ENCODE assay signal across 8 cellular contexts in genomic region chrX:49269768-49270248, GRCh38. TPM values are rescaled to one million over a fixed set of nuclear protein-coding genes. Genes with fewer than 3 reads are reported as not detected.
DNase-seq lines count a peak whose midpoint lies in the region; ATAC-seq, FAIRE-seq and TF ChIP-seq lines count a peak whose summit lies in the region.

TSS of gene PPP1R3F (plus strand) at chrX:49269793. CDS start at chrX:49269870, 77 bp downstream.

- ATAC-seq in GM18505 (IDR thresholded peaks at IDR 0.05; ENCODE audit: unreplicated experiment), result peak; percentile 30

- peak within 1 kb of the TSS; percentile 63 for H3K4me2 ChIP-seq in PC-9
- peak within 1 kb of the TSS; percentile 60 for H3K4me2 ChIP-seq in endothelial cell of umbilical vein (ENCODE audit: insufficient read depth, low read length)

- intact Hi-C loops in PC-9 (cut with micrococcal nuclease; ENCODE audit: unreplicated experiment) (loop anchor here (2.0 kb wide), 1 partner anchor 79 kb away; no protein-coding TSS in a partner anchor), endothelial cell of umbilical vein (cut with micrococcal nuclease) (loop anchor here (1.0 to 10.0 kb wide), 4 partner anchors 79 to 1613 kb away; partner anchors contain the start of genes GPKOW, PQBP1, TIMM17B and UXT)

- no peak for TF ChIP-seq CTCF in HEK293 (tag by site-specific recombination; IDR thresholded peaks at IDR 0.05)
- TF ChIP-seq CTCF in PC-9 (conservative IDR thresholded peaks at IDR 0.05), result no peak
- TF ChIP-seq CTCF in endothelial cell of umbilical vein (IDR thresholded peaks at IDR 0.05; ENCODE audit: extremely low read depth in 1 of 2, insufficient read depth in 1 of 2, low read depth in 1 of 2, low read length in 2 of 2), result no peak
- no peak for TF ChIP-seq CTCF in nephron progenitor cell (IDR thresholded peaks at IDR 0.05)

- no peaks in the 10 kb centered on the region for H3K27me3 Mint-ChIP-seq in nephron progenitor cell (ENCODE audit: low read depth, poor library complexity)

- H3K4me1 ChIP-seq in HEK293 (ENCODE audit: control insufficient read depth, insufficient read depth, low read length) (no peaks in the 10 kb centered on the region; the same call in 1 of the 2 replicates), PC-9 (replicated peaks; ENCODE audit: insufficient read depth) (peaks cover 6% of the 10 kb centered on the region; the same call in 1 of the 2 replicates), endothelial cell of umbilical vein (ENCODE audit: control insufficient read depth, extremely low read depth, insufficient read depth, low read length) (no peaks in the 10 kb centered on the region)

- peaks cover 9% of the 10 kb centered on the region for H3K36me3 Mint-ChIP-seq in nephron progenitor cell (ENCODE audit: low read depth)

- peak within 1 kb of the TSS; percentile 67 for H2AFZ ChIP-seq in PC-9
- H2AFZ ChIP-seq in endothelial cell of umbilical vein (ENCODE audit: low read depth, low read length), result peak within 1 kb of the TSS; percentile 70

- no TSS peak for BruUV-seq in PC-9 (replicated peaks; lab: Mats Ljungman, UMichigan)
- no TSS peak for BruUV-seq in endothelial cell of umbilical vein (replicated peaks; lab: Mats Ljungman, UMichigan)

- H3K9me3 Mint-ChIP-seq in nephron progenitor cell, result peaks cover 53% of the 10 kb centered on the region

- dilution Hi-C loops in endothelial cell of umbilical vein (cut with MboI; ENCODE audit: extremely low pct_ligation_motif_present, low sequenced_read_pairs), result no loop called here

- H3K27me3 ChIP-seq in PC-9 (ENCODE audit: insufficient read depth, low read depth) (no peaks in the 10 kb centered on the region), endothelial cell of umbilical vein (ENCODE audit: control insufficient read depth in 2 of 2, insufficient read depth in 2 of 2, low read length in 2 of 2) (no peaks in the 10 kb centered on the region)

- TF ChIP-seq POLR2A in GM18505 (IDR thresholded peaks at IDR 0.05; ENCODE audit: borderline replicate concordance, extremely low read depth, insufficient read depth, insufficient read length), result no peak
- TF ChIP-seq POLR2A in endothelial cell of umbilical vein (IDR thresholded peaks at IDR 0.05; ENCODE audit: low read depth, low read length), result no peak

- H3K36me3 ChIP-seq in HEK293 (ENCODE audit: control insufficient read depth in 2 of 2, insufficient read depth in 1 of 2, low read length in 2 of 2) (peaks cover 0 to 3% of the 10 kb centered on the region in 2 experiments; a peak in 1 of 3 replicates), PC-9 (ENCODE audit: low read depth) (no peaks in the 10 kb centered on the region), endothelial cell of umbilical vein (ENCODE audit: control insufficient read depth in 2 of 2, extremely low read depth in 1 of 2, insufficient read depth in 2 of 2, low read length in 2 of 2) (no peaks in the 10 kb centered on the region)

- H3K9me1 ChIP-seq in endothelial cell of umbilical vein (replicated peaks; ENCODE audit: control insufficient read depth, extremely low read depth, insufficient read depth, low read length), result no peaks in the 10 kb centered on the region

- H3K4me3 Mint-ChIP-seq in nephron progenitor cell, result peak within 1 kb of the TSS; percentile 93

- DNase-seq in PC-9 (no peak), endothelial cell of umbilical vein (ENCODE audit: low read depth, low spot score) (peak; percentile 1), nephron progenitor cell (no peak), NCI-H1694 treated with DMSO at 0.1 percent for 48 hours (lab: John Stamatoyannopoulos, UW) (no peak), cerebellar nuclear complex (lab: John Stamatoyannopoulos, UW) (no peak), RKO (ENCODE audit: low spot score) (no peak)

- H3K27ac ChIP-seq in HEK293 (ENCODE audit: extremely low read depth, low read depth, low read length) (peak within 1 kb of the TSS; percentile 87), PC-9 (peak within 1 kb of the TSS; percentile 37; the same call in 1 of the 2 replicates), endothelial cell of umbilical vein (ENCODE audit: insufficient read depth, low read depth, low read length) (peak within 1 kb of the TSS; percentile 80)

- H3K4me1 Mint-ChIP-seq in nephron progenitor cell, result peaks cover 70% of the 10 kb centered on the region

- H4K20me1 ChIP-seq in PC-9 (ENCODE audit: insufficient read depth) (no peaks in the 10 kb centered on the region), endothelial cell of umbilical vein (replicated peaks; ENCODE audit: control insufficient read depth, extremely low read depth, insufficient read depth, low read length) (no peaks in the 10 kb centered on the region)

- H3K4me3 ChIP-seq in HEK293 (ENCODE audit: low read depth, low read length) (peak within 1 kb of the TSS; percentile 73), PC-9 (peak within 1 kb of the TSS; percentile 58), endothelial cell of umbilical vein (replicated peaks in 1 of 3; ENCODE audit: insufficient read depth in 1 of 3, low read depth in 1 of 3, low read length in 3 of 3) (peak within 1 kb of the TSS; percentile 29 to 78 (median 59))

- POLR2A ChIA-PET in HEK293 (lab: Yijun Ruan, JAX) (interaction anchor here (0.8 to 2.2 kb wide), 8 partner anchors 11 to 533 kb away, joined by 4 to 31 read pairs (median 6); no protein-coding TSS in a partner anchor), PC-9 (lab: Charles Lee; ENCODE audit: unreplicated experiment) (interaction anchor here (1.3 kb wide), 1 partner anchor 79 kb away, joined by 14 read pairs; no protein-coding TSS in a partner anchor), endothelial cell of umbilical vein (lab: Charles Lee) (no interaction called here)

- FAIRE-seq in endothelial cell of umbilical vein (lab: Jason Lieb, UNC), result no peak

- H3K9me2 ChIP-seq in PC-9 (ENCODE audit: insufficient read depth), result no peaks in the 10 kb centered on the region

- H3K9ac ChIP-seq in endothelial cell of umbilical vein (replicated peaks; ENCODE audit: extremely low read depth, insufficient read depth, low read length), result peak within 1 kb of the TSS; percentile 84

- H3K79me2 ChIP-seq in PC-9 (ENCODE audit: low read depth) (no peaks in the 10 kb centered on the region), endothelial cell of umbilical vein (ENCODE audit: control insufficient read depth, insufficient read depth, low read length) (peaks cover 17% of the 10 kb centered on the region)

- H3K9me3 ChIP-seq in HEK293 (ENCODE audit: control insufficient read depth, insufficient read depth, low read depth, low read length) (no peaks in the 10 kb centered on the region), PC-9 (ENCODE audit: insufficient read depth, low read depth) (no peaks in the 10 kb centered on the region), endothelial cell of umbilical vein (replicated peaks; ENCODE audit: control insufficient read depth, insufficient read depth, low read length) (no peaks in the 10 kb centered on the region)

- CTCF ChIA-PET in HEK293 (lab: Yijun Ruan, JAX) (no interaction called here), PC-9 (lab: Charles Lee) (no interaction called here), endothelial cell of umbilical vein (lab: Charles Lee) (interaction anchor here (2.0 kb wide), 1 partner anchor 77 kb away, joined by 12 read pairs; no protein-coding TSS in a partner anchor)

- peak within 1 kb of the TSS; percentile 100 for H3K27ac Mint-ChIP-seq in nephron progenitor cell

- no peaks in the 10 kb centered on the region for H3F3A ChIP-seq in PC-9 (ENCODE audit: insufficient read depth, low read depth)

TF ChIP-seq in HEK293, 187 proteins besides CTCF, POLR2A, EP300 and RAD21 (continues in another document):
- TF ChIP-seq ZNF302 (tag by site-specific recombination; IDR thresholded peaks at IDR 0.05; ENCODE audit: low read depth), result no peak
- TF ChIP-seq YY1 (tag by site-specific recombination; IDR thresholded peaks at IDR 0.05), result peak; percentile 86
- TF ChIP-seq PRDM1 (tag by site-specific recombination; IDR thresholded peaks at IDR 0.05), result no peak
- TF ChIP-seq KLF7 (tag by site-specific recombination; IDR thresholded peaks at IDR 0.05; ENCODE audit: borderline replicate concordance), result no peak
- TF ChIP-seq ZNF175 (tag by site-specific recombination; IDR thresholded peaks at IDR 0.05), result no peak

TF ChIP-seq in endothelial cell of umbilical vein, 7 proteins besides CTCF, POLR2A, EP300 and RAD21:
- TF ChIP-seq MYC (IDR thresholded peaks at IDR 0.05; ENCODE audit: low read depth, low read length) (no peak), POLR2AphosphoS5 (IDR thresholded peaks at IDR 0.05; ENCODE audit: insufficient read depth, low read depth, low read length) (peak; percentile 45)

RNA-seq across cellular contexts. Expression of gene PPP1R3F, which starts in this region (rescaled TPM):
- total RNA-seq in PC-9 (2021) (3.6 and 5.2 TPM in 2 replicates), endothelial cell of umbilical vein (2.1 and 2.5 TPM in 2 replicates)
- 1.5 and 1.6 TPM in 2 replicates for polyA plus RNA-seq in endothelial cell of umbilical vein
- 1.6 and 1.8 TPM in 2 replicates for polyA plus RNA-seq in endothelial cell of umbilical vein (2011; cell fraction: cytosol; rRNA removed)
- polyA plus RNA-seq in endothelial cell of umbilical vein (2011; cell fraction: nucleus; rRNA removed), result 2.2 and 3.0 TPM in 2 replicates
- polyA plus RNA-seq in endothelial cell of umbilical vein (2012), result 1.1 and 1.7 TPM in 2 replicates
- 0.70 and 1.6 TPM in 2 replicates for polyA minus RNA-seq in endothelial cell of umbilical vein
- 0.92 TPM for polyA minus RNA-seq in endothelial cell of umbilical vein (2011; cell fraction: cytosol; rRNA and poly(A)+ RNA removed)
- polyA minus RNA-seq in endothelial cell of umbilical vein (2011; cell fraction: nucleus; rRNA and poly(A)+ RNA removed), result 1.4 and 1.6 TPM in 2 replicates

Comparison
In these comparisons a context has a peak if more than half of its experiments do, and no peak if none do; other contexts are left out.
1. H3K27ac ChIP-seq: peak in every context shown above with its lines; median percentile 87 in HEK293; 80 in endothelial cell of umbilical vein; 37 in PC-9.